ENCODE assay signal across 1 cellular context in the genomic region with DNA sequence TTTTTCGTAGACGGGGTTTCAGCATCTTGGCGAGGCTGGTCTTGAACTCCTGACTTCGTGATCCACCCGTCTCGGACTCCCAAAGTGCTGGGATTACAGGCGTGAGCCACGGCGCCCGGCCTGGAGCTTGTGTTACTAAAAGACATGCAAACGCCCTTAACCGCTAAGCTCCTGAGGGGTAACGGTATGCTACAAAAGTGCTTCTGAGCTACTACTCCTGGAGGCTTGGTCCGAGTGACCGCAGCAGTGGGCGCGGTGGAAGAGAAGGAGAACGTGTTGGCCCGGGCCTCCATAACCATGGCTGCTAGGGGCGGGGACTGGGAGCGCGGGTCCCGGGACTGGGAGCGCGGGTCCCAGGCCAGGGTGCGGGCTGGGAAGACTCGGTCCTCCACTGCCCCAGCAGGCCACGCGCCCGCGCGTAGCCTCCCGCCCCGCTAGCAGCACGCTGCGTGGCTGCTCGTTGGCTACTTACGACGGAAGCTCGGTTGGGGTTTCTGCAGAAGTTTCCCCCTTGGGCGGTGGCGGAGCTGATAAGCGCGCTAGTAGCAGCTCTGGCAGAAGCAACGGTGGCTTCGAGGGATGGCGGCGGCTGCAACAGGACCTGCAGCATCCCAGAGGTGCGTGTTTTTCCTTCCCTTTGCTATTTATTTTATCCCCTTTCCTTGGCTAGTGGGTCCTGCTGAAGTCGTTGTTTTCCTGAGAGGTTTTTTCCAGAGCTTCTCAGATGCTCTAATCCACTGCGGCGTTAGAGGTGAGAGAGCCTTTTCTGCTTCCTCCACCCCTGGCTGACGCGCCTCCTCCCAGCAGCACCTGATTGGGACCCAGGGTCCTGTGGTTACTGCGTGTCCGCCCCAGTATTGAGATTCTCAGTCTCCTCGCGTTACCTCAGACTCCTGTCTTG.
TF ChIP-seq lines count a peak whose summit lies in the region.

No MANE protein-coding gene starts in this region.

TF ChIP-seq in K562, 482 proteins besides CTCF, POLR2A, EP300 and RAD21 (continued from another document):
- TF ChIP-seq NKRF (IDR thresholded peaks at IDR 0.05; ENCODE audit: borderline replicate concordance) (peak; percentile 45; the same call in 1 of the 2 replicates), PTTG1 (tag; IDR thresholded peaks at IDR 0.05; ENCODE audit: low read depth) (no peak), SRSF3 (IDR thresholded peaks at IDR 0.05; ENCODE audit: insufficient read depth, low read length) (no peak), CSDE1 (IDR thresholded peaks at IDR 0.05) (no peak), BCOR (IDR thresholded peaks at IDR 0.05) (peak; percentile 42; the same call in 1 of the 2 replicates), ATF7 (IDR thresholded peaks at IDR 0.05) (peak; percentile 78), RFX5 (IDR thresholded peaks at IDR 0.05; ENCODE audit: low read depth, low read length) (no peak), TEAD2 (tag; IDR thresholded peaks at IDR 0.05) (no peak), NFYB (IDR thresholded peaks at IDR 0.05; ENCODE audit: extremely low read depth, insufficient read length) (no peak), CREB1 (IDR thresholded peaks at IDR 0.05) (peak; percentile 51), CREB1 (CRISPR knock-in tag; IDR thresholded peaks at IDR 0.05) (peak; percentile 62), ELF4 (CRISPR knock-in tag; IDR thresholded peaks at IDR 0.05) (no peak), ZBTB17 (CRISPR knock-in tag; IDR thresholded peaks at IDR 0.05) (peak; percentile 4), PHB (CRISPR knock-in tag; IDR thresholded peaks at IDR 0.05) (no peak)
- TF ChIP-seq, protein P1, sequence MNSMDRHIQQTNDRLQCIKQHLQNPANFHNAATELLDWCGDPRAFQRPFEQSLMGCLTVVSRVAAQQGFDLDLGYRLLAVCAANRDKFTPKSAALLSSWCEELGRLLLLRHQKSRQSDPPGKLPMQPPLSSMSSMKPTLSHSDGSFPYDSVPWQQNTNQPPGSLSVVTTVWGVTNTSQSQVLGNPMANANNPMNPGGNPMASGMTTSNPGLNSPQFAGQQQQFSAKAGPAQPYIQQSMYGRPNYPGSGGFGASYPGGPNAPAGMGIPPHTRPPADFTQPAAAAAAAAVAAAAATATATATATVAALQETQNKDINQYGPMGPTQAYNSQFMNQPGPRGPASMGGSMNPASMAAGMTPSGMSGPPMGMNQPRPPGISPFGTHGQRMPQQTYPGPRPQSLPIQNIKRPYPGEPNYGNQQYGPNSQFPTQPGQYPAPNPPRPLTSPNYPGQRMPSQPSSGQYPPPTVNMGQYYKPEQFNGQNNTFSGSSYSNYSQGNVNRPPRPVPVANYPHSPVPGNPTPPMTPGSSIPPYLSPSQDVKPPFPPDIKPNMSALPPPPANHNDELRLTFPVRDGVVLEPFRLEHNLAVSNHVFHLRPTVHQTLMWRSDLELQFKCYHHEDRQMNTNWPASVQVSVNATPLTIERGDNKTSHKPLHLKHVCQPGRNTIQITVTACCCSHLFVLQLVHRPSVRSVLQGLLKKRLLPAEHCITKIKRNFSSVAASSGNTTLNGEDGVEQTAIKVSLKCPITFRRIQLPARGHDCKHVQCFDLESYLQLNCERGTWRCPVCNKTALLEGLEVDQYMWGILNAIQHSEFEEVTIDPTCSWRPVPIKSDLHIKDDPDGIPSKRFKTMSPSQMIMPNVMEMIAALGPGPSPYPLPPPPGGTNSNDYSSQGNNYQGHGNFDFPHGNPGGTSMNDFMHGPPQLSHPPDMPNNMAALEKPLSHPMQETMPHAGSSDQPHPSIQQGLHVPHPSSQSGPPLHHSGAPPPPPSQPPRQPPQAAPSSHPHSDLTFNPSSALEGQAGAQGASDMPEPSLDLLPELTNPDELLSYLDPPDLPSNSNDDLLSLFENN (IDR thresholded peaks at IDR 0.05; ENCODE audit: low read depth in 2 of 2, low read length in 2 of 2): peak in 1 of 2 experiments; percentile 9; a peak in 1 of 4 replicates
